ENCODE assay signal across 1 cellular context in genomic region chr7:6254891-6255290, GRCh38.
TF ChIP-seq lines count a peak whose summit lies in the region.

No MANE protein-coding gene starts in this region.

TF ChIP-seq in HepG2, 621 proteins besides CTCF, POLR2A, EP300 and RAD21:
- TF ChIP-seq BCL6 (CRISPR knock-in tag; IDR thresholded peaks at IDR 0.05), result 0 out of 2 replicates have a peak, but pooled peaks have one; percentile 20
- no peak for TF ChIP-seq GTF2F1 (IDR thresholded peaks at IDR 0.05; ENCODE audit: low read length)
- peak; percentile 66 for TF ChIP-seq FOXA3 (CRISPR knock-in tag; IDR thresholded peaks at IDR 0.05)
- TF ChIP-seq ZNF441 (CRISPR knock-in tag; IDR thresholded peaks at IDR 0.05; ENCODE audit: borderline replicate concordance), result no peak
TF ChIP-seq in HepG2: peak in this region for 2.
